Comparison of ENCODE assay signal across 2 cellular contexts in the genomic region with DNA sequence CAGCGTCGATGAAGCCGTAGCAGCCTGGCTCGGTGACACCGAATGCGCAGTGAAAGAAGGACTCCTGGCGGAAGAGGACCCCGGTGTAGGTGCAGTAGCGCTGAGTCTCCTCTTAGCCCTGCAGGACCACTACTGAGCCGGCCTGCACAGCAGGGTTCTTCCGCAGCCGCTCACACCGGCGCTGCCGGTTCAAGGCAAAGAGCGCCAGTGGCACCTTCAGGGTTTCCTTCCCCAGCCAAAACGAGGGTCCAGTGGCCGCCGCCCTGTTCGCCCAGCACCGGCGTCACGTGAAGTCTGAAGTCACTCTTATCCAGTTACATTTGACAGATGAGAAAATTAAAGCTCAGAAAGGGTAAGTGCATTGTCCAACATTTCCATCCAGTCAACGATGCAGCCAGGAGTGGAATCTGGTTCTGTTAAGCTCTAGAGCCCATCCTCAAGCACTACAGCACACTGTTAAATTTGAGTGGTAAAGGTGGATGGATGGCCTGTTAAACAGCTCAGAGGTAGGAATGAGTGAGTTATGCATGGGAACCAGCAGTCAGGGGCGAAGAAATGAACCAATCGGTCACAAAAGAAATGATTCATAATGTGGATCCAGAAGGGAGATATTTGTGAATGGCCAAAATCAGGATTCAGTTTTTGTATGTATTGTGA.
TF ChIP-seq lines count a peak whose summit lies in the region.

No MANE protein-coding gene starts in this region.

TF ChIP-seq in A549, 52 proteins besides CTCF, POLR2A, EP300 and RAD21:
- TF ChIP-seq EHF (CRISPR knock-in tag; IDR thresholded peaks at IDR 0.05) (no peak), TFCP2L1 (CRISPR knock-in tag; IDR thresholded peaks at IDR 0.05) (no peak), NPAS2 (CRISPR knock-in tag; IDR thresholded peaks at IDR 0.05; ENCODE audit: borderline replicate concordance) (no peak), SMC3 (IDR thresholded peaks at IDR 0.05) (no peak), HMGXB4 (CRISPR knock-in tag; IDR thresholded peaks at IDR 0.05; ENCODE audit: borderline replicate concordance) (no peak), RARB (CRISPR knock-in tag; IDR thresholded peaks at IDR 0.05) (no peak), HEYL (CRISPR knock-in tag; IDR thresholded peaks at IDR 0.05) (no peak), CBX2 (IDR thresholded peaks at IDR 0.05; ENCODE audit: borderline replicate concordance, low read depth) (no peak), MYC (IDR thresholded peaks at IDR 0.05; ENCODE audit: borderline replicate concordance, low read length) (no peak), HES2 (IDR thresholded peaks at IDR 0.05) (no peak), TP53 (CRISPR knock-in tag; IDR thresholded peaks at IDR 0.05) (no peak), MAFK (IDR thresholded peaks at IDR 0.05; ENCODE audit: partially characterized antibody) (no peak), JUNB (IDR thresholded peaks at IDR 0.05) (no peak)
- TF ChIP-seq, protein P1, sequence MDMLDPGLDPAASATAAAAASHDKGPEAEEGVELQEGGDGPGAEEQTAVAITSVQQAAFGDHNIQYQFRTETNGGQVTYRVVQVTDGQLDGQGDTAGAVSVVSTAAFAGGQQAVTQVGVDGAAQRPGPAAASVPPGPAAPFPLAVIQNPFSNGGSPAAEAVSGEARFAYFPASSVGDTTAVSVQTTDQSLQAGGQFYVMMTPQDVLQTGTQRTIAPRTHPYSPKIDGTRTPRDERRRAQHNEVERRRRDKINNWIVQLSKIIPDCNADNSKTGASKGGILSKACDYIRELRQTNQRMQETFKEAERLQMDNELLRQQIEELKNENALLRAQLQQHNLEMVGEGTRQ (IDR thresholded peaks at IDR 0.05), result no peak

TF ChIP-seq in H1, 55 proteins besides CTCF, POLR2A, EP300 and RAD21:
- TF ChIP-seq FOSL1 (IDR thresholded peaks at IDR 0.05; ENCODE audit: insufficient read depth, low read depth, low read length) (no peak), JUND (IDR thresholded peaks at IDR 0.05; ENCODE audit: low read length) (no peak), ASH2L (IDR thresholded peaks at IDR 0.05; ENCODE audit: low read length) (no peak), TEAD4 (IDR thresholded peaks at IDR 0.05; ENCODE audit: low read depth, low read length) (no peak), SUZ12 (IDR thresholded peaks at IDR 0.05; ENCODE audit: low read length) (no peak), HDAC2 (IDR thresholded peaks at IDR 0.05; ENCODE audit: borderline replicate concordance in 1 of 2, low read depth in 2 of 2, low read length in 2 of 2) (no peak), ATF2 (IDR thresholded peaks at IDR 0.05; ENCODE audit: low read length) (no peak)
